ENCODE assay signal across 10 cellular contexts in the genomic region with DNA sequence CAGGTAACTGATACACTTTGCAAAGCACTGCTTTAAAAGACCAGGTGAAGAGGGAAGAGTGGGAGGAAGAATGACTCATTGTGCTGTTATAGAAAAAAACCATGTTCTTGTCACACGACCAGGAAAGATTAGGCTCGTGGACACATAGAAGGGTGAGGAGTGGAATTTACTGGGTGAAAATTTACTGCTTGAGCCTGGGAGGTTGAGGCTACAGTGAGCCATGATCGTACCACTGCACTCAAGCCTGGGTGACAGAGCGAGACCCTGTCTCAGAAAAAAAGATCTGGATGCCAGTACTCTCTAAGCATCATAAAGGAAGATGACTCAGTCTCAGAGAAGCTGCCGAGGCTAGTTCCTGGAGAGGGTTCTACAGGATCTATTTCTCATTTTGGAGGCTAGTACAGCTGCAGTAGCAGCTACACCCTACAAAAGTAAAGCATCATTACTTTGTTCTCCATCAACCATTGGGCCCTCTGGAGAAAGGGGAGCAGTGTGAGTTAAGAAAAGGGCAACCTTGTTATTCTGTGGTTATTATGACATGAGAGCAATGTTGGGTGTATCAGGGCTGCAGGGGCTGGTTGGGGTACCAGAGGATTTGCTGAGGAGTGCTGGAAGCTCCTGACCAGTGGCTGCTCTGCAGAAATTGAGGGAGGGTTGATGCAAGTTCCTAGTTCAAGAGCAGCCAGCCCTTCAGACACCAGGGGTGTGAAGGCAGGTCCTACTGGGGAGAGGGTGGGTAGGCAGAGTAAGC.
A peak's percentile ranks its signal among the peaks of the same experiment; 100 is the strongest.
DNase-seq lines count a peak whose midpoint lies in the region; ATAC-seq and TF ChIP-seq lines count a peak whose summit lies in the region.
"Had no signal": no experiment of that assay in that cellular context is flagged by ENCODE, and none has a peak within 500 bp of the region (broad histone marks: within the 10 kb centered on the region; RNA-seq: fewer than 3 reads in every experiment).

No MANE protein-coding gene starts in this region.

- H3K4me2 ChIP-seq in GM23248 (ENCODE audit: unreplicated experiment) (no peak overlapping the region), trophoblast cell (ENCODE audit: low read length) (no peak overlapping the region)

- no peak for TF ChIP-seq CTCF in omental fat pad (IDR thresholded peaks at IDR 0.05)
- TF ChIP-seq CTCF in transverse colon (IDR thresholded peaks at IDR 0.05) = no peak

- intact Hi-C loops in transverse colon (cut with DNase I; ENCODE audit: low total_unique reads) = no loop called here

- H3K23ac ChIP-seq in trophoblast cell (ENCODE audit: low read length) = no peak overlapping the region

- H2BK12ac ChIP-seq in trophoblast cell (ENCODE audit: low read length) = peak overlapping the region; percentile 24

- no peak for ATAC-seq in omental fat pad (ENCODE audit: low FRiP score)
- ATAC-seq in HG02763 (IDR thresholded peaks at IDR 0.05; ENCODE audit: unreplicated experiment) = no peak

- no peaks in the 10 kb centered on the region for H3K79me2 ChIP-seq in GM23248 (ENCODE audit: insufficient read depth)
- H3K79me2 ChIP-seq in trophoblast cell (ENCODE audit: control insufficient read depth, insufficient read depth, low read length, poor library complexity) = no peaks in the 10 kb centered on the region

- H3K4me1 ChIP-seq in GM23248 (ENCODE audit: insufficient read depth) = no peaks in the 10 kb centered on the region
- peaks cover 3 to 8% of the 10 kb centered on the region in 2 experiments for H3K4me1 ChIP-seq in trophoblast cell (ENCODE audit: control insufficient read depth in 1 of 2, insufficient read depth in 2 of 2, low read length in 2 of 2)
- no peaks in the 10 kb centered on the region for H3K4me1 ChIP-seq in transverse colon

- H3K4me3 ChIP-seq in GM23248 = no peak overlapping the region
- no peak overlapping the region for H3K4me3 ChIP-seq in trophoblast cell (ENCODE audit: low read depth, low read length)
- H3K4me3 ChIP-seq in transverse colon = no peak overlapping the region
- H3K4me3 ChIP-seq: thoracic aorta had no signal

- H3K9ac ChIP-seq in GM23248 (no peak overlapping the region), trophoblast cell (ENCODE audit: low read length) (no peak overlapping the region)

- no peak overlapping the region for H2BK5ac ChIP-seq in trophoblast cell (ENCODE audit: low read depth, low read length, poor library complexity)

- peak; percentile 38 for DNase-seq in GM23248
- peak; percentile 65 for DNase-seq in SW480 (ENCODE audit: low spot score)
- DNase-seq in caudate nucleus (lab: John Stamatoyannopoulos, UW) = peak in 16 of 61 donors; percentile 1 to 56 (median 28)
- DNase-seq in trophoblast cell = peak in 1 of 2 donors; percentile 17
- no peak for DNase-seq in NCI-H187 treated with DMSO at 0.1 percent for 48 hours (lab: John Stamatoyannopoulos, UW)
- DNase-seq in omental fat pad (ENCODE audit: low spot score) = no peak
- DNase-seq in transverse colon = no peak
- DNase-seq: NCI-H2081 had no signal

- H3K4ac ChIP-seq in trophoblast cell (ENCODE audit: low read depth, low read length) = no peak overlapping the region

- H3K27ac ChIP-seq in GM23248 (no peak overlapping the region), caudate nucleus (ENCODE audit: low read depth, low read length) (peak overlapping the region; percentile 3), trophoblast cell (ENCODE audit: low read depth, low read length) (no peak overlapping the region), transverse colon (no peak overlapping the region)
- H3K27ac ChIP-seq: thoracic aorta had no signal

- H3K36me3 ChIP-seq in GM23248 (ENCODE audit: low read depth) = no peaks in the 10 kb centered on the region
- H3K36me3 ChIP-seq in trophoblast cell (ENCODE audit: control insufficient read depth in 1 of 2, insufficient read depth in 2 of 2, low read length in 2 of 2) = no peaks in the 10 kb centered on the region
- H3K36me3 ChIP-seq in transverse colon = no peaks in the 10 kb centered on the region
- H3K36me3 ChIP-seq: thoracic aorta had no signal

- no peak overlapping the region for H4K12ac ChIP-seq in trophoblast cell (ENCODE audit: low read depth, low read length)

- H2BK120ac ChIP-seq in trophoblast cell (ENCODE audit: insufficient read depth, low read length, poor library complexity) = no peak overlapping the region

- H3K14ac ChIP-seq in trophoblast cell (ENCODE audit: low read length) = no peak overlapping the region

- peaks cover 46% of the 10 kb centered on the region for H3K27me3 ChIP-seq in GM23248 (replicated peaks; ENCODE audit: insufficient read depth)
- H3K27me3 ChIP-seq in trophoblast cell (ENCODE audit: insufficient read depth, low read length) = no peaks in the 10 kb centered on the region
- H3K27me3 ChIP-seq in transverse colon = no peaks in the 10 kb centered on the region

- H4K8ac ChIP-seq in trophoblast cell (ENCODE audit: low read depth, low read length) = no peak overlapping the region

- H3K9me2 ChIP-seq in GM23248 (ENCODE audit: insufficient read depth) = no peaks in the 10 kb centered on the region

- in situ Hi-C loops in GM23248 (cut with MboI) = no loop called here
- in situ Hi-C loops in transverse colon (cut with MboI; ENCODE audit: low pct_ligation_motif_present in 1 of 4, low pct_unique_long_range_greater_than_20kb in 1 of 4, low sequenced_read_pairs in 3 of 4) = no loop called here

- no peaks in the 10 kb centered on the region for H3F3A ChIP-seq in GM23248 (ENCODE audit: insufficient read depth)

- TF ChIP-seq POLR2A in transverse colon (IDR thresholded peaks at IDR 0.05) = no peak

- H3K18ac ChIP-seq in trophoblast cell (ENCODE audit: low read length) = peak overlapping the region; percentile 56

- H4K20me1 ChIP-seq in GM23248 (ENCODE audit: insufficient read depth) = no peaks in the 10 kb centered on the region

- H2AFZ ChIP-seq in GM23248 = no peak overlapping the region
- no peak overlapping the region for H2AFZ ChIP-seq in trophoblast cell (ENCODE audit: insufficient read depth, low read length, poor library complexity)

- no peak for TF ChIP-seq EP300 in transverse colon (IDR thresholded peaks at IDR 0.05; ENCODE audit: low read depth)

- no peak overlapping the region for H4K91ac ChIP-seq in trophoblast cell (ENCODE audit: low read depth, low read length)

- WGBS in GM23248 (ENCODE audit: low coverage in 1 of 2, low lambda C conversion rate in 2 of 2, missing lambda C conversion rate in 2 of 2), 2 experiments = 30 to 31% methylated on average over 5 of the region's 5 CpGs
- no CpG with 5 or more reads among the region's 5 CpGs for WGBS in trophoblast cell (ENCODE audit: extremely low coverage, insufficient coverage, insufficient read length)
- 35 to 60% methylated on average over 2 to 5 of the region's 5 CpGs for WGBS in transverse colon (ENCODE audit: low coverage in 1 of 2), 2 donors

- H3K9me3 ChIP-seq in GM23248 (ENCODE audit: low read depth) = no peaks in the 10 kb centered on the region
- H3K9me3 ChIP-seq in trophoblast cell (ENCODE audit: insufficient read depth, low read depth, low read length) = no peaks in the 10 kb centered on the region
- H3K9me3 ChIP-seq in transverse colon = no peaks in the 10 kb centered on the region
- H3K9me3 ChIP-seq: thoracic aorta had no signal

- no peak overlapping the region for H2AK5ac ChIP-seq in trophoblast cell (ENCODE audit: low read length)

- no peaks in the 10 kb centered on the region for H3K79me1 ChIP-seq in trophoblast cell (ENCODE audit: low read length)

Comparison
In these comparisons a context has a peak if more than half of its experiments do, and no peak if none do; other contexts are left out.
1. DNase-seq: peak in GM23248 (single experiment) and SW480 (single experiment); none in NCI-H187 treated with DMSO at 0.1 percent for 48 hours (single experiment), omental fat pad (single experiment) and transverse colon (single experiment).